Comparison of ENCODE assay signal across 9 cellular contexts in genomic region chr14:96796851-96797187, GRCh38. TPM values are rescaled to one million over a fixed set of nuclear protein-coding genes. Genes with fewer than 3 reads are reported as not detected.
DNase-seq lines count a peak whose midpoint lies in the region; ATAC-seq, FAIRE-seq and TF ChIP-seq lines count a peak whose summit lies in the region.
"Had no signal": no experiment of that assay in that cellular context is flagged by ENCODE, and none has a peak within 500 bp of the region (broad histone marks: within the 10 kb centered on the region; RNA-seq: fewer than 3 reads in every experiment).

No MANE protein-coding gene starts in this region.

- no peak for TF ChIP-seq CTCF in mucosa of descending colon (IDR thresholded peaks at IDR 0.05)
- no peak for TF ChIP-seq CTCF in D721Med (IDR thresholded peaks at IDR 0.05; ENCODE audit: insufficient read depth, missing control alignments)

- DNase-seq in CD4-positive, CD25-positive, alpha-beta regulatory T cell = no peak
- DNase-seq in activated CD4-positive, alpha-beta memory T cell treated with anti-CD3 and anti-CD28 coated beads, Interleukin-2, amount 10 ng/mL, durations not matched to agents 7 days and 5 days = no peak
- DNase-seq in mucosa of descending colon (no peak), NCI-H1417 (lab: John Stamatoyannopoulos, UW) (no peak), D721Med (ENCODE audit: insufficient read length, low spot score) (no peak)

- no peaks in the 10 kb centered on the region for H3K9me3 ChIP-seq in CD4-positive, CD25-positive, alpha-beta regulatory T cell (ENCODE audit: control insufficient read depth in 2 of 2, low read length in 2 of 2)
- no peaks in the 10 kb centered on the region for H3K9me3 ChIP-seq in mucosa of descending colon

- H3K27me3 ChIP-seq in CD4-positive, CD25-positive, alpha-beta regulatory T cell (ENCODE audit: control insufficient read depth, insufficient read depth, low read length) = no peaks in the 10 kb centered on the region

- FAIRE-seq in D721Med (lab: Jason Lieb, UNC) = no peak

- H3K36me3 Mint-ChIP-seq in CD4-positive, CD25-positive, alpha-beta regulatory T cell = no peaks in the 10 kb centered on the region
- H3K36me3 Mint-ChIP-seq in activated CD4-positive, alpha-beta memory T cell treated with anti-CD3 and anti-CD28 coated beads, Interleukin-2, amount 10 ng/mL, durations not matched to agents 7 days and 5 days (ENCODE audit: low read depth) = no peaks in the 10 kb centered on the region

- CTCF ChIA-PET in activated CD4-positive, alpha-beta memory T cell treated with anti-CD3 and anti-CD28 coated beads, Interleukin-2, amount 10 ng/mL, durations not matched to agents 7 days and 5 days (lab: Charles Lee) = interaction anchor here (1.4 to 3.2 kb wide), 2 partner anchors 10 to 56 kb away, joined by 5 to 9 read pairs; no protein-coding TSS in a partner anchor

- H3K27ac Mint-ChIP-seq in CD4-positive, CD25-positive, alpha-beta regulatory T cell = peak overlapping the region in 2 of 3 donors; percentile 15 to 26
- peak overlapping the region; percentile 70 for H3K27ac Mint-ChIP-seq in activated CD4-positive, alpha-beta memory T cell treated with anti-CD3 and anti-CD28 coated beads, Interleukin-2, amount 10 ng/mL, durations not matched to agents 7 days and 5 days

- no peaks in the 10 kb centered on the region for H3K36me3 ChIP-seq in CD4-positive, CD25-positive, alpha-beta regulatory T cell (ENCODE audit: control insufficient read depth, insufficient read depth, low read length)
- H3K36me3 ChIP-seq in mucosa of descending colon (ENCODE audit: low read depth) = no peaks in the 10 kb centered on the region

- H3K27me3 Mint-ChIP-seq in CD4-positive, CD25-positive, alpha-beta regulatory T cell = peaks cover 4% of the 10 kb centered on the region
- peaks cover 8% of the 10 kb centered on the region for H3K27me3 Mint-ChIP-seq in activated CD4-positive, alpha-beta memory T cell treated with anti-CD3 and anti-CD28 coated beads, Interleukin-2, amount 10 ng/mL, durations not matched to agents 7 days and 5 days

- intact Hi-C loops in mucosa of descending colon (cut with DNase I, micrococcal nuclease) = no loop called here

- no peaks in the 10 kb centered on the region for H3K9me3 Mint-ChIP-seq in CD4-positive, CD25-positive, alpha-beta regulatory T cell
- H3K9me3 Mint-ChIP-seq in activated CD4-positive, alpha-beta memory T cell treated with anti-CD3 and anti-CD28 coated beads, Interleukin-2, amount 10 ng/mL, durations not matched to agents 7 days and 5 days = no peaks in the 10 kb centered on the region
- H3K9me3 Mint-ChIP-seq: H9 had no signal

- peaks cover 15 to 29% (median 26%) of the 10 kb centered on the region in 4 donors for H3K4me1 Mint-ChIP-seq in CD4-positive, CD25-positive, alpha-beta regulatory T cell
- peaks cover 29% of the 10 kb centered on the region for H3K4me1 Mint-ChIP-seq in activated CD4-positive, alpha-beta memory T cell treated with anti-CD3 and anti-CD28 coated beads, Interleukin-2, amount 10 ng/mL, durations not matched to agents 7 days and 5 days

- H3K4me3 Mint-ChIP-seq in CD4-positive, CD25-positive, alpha-beta regulatory T cell = peak overlapping the region; percentile 82 to 92 (median 88)
- peak overlapping the region; percentile 75 for H3K4me3 Mint-ChIP-seq in activated CD4-positive, alpha-beta memory T cell treated with anti-CD3 and anti-CD28 coated beads, Interleukin-2, amount 10 ng/mL, durations not matched to agents 7 days and 5 days

- POLR2A ChIA-PET in activated CD4-positive, alpha-beta memory T cell treated with anti-CD3 and anti-CD28 coated beads, Interleukin-2, amount 10 ng/mL, durations not matched to agents 7 days and 5 days (lab: Charles Lee) = interaction anchor here (0.6 to 2.1 kb wide), 13 partner anchors 10 to 1178 kb away, joined by 3 to 24 read pairs (median 6); no protein-coding TSS in a partner anchor

- peak overlapping the region; percentile 67 for H3K4me3 ChIP-seq in CD4-positive, CD25-positive, alpha-beta regulatory T cell (ENCODE audit: low read depth, low read length)
- H3K4me3 ChIP-seq in mucosa of descending colon = peak overlapping the region; percentile 82

- peaks cover 15% of the 10 kb centered on the region for H3K4me1 ChIP-seq in CD4-positive, CD25-positive, alpha-beta regulatory T cell (ENCODE audit: control insufficient read depth, insufficient read depth, low read length, poor library complexity, severe bottlenecking)
- H3K4me1 ChIP-seq in mucosa of descending colon (ENCODE audit: low read depth) = peaks cover 4% of the 10 kb centered on the region

- no peak for ATAC-seq in CD4-positive, CD25-positive, alpha-beta regulatory T cell (ENCODE audit: low read depth in 2 of 2)
- ATAC-seq in GM21390 (IDR thresholded peaks at IDR 0.05; ENCODE audit: unreplicated experiment) (peak; percentile 39), mucosa of descending colon (no peak), GM18909 (IDR thresholded peaks at IDR 0.05; ENCODE audit: poor library complexity, unreplicated experiment) (no peak), GM21360 (IDR thresholded peaks at IDR 0.05; ENCODE audit: unreplicated experiment) (no peak)

- peak overlapping the region; percentile 77 for H3K27ac ChIP-seq in CD4-positive, CD25-positive, alpha-beta regulatory T cell (ENCODE audit: insufficient read depth, low read length, poor library complexity, severe bottlenecking)

RNA-seq across cellular contexts. Expression of gene VRK1, which starts 0.4 kb away (rescaled TPM):
- 30.1 TPM for total RNA-seq in CD4-positive, CD25-positive, alpha-beta regulatory T cell
- polyA plus RNA-seq in CD4-positive, CD25-positive, alpha-beta regulatory T cell = 10 to 100 TPM; 41.9 to 53.1 (median 46.7) TPM
- 10 to 100 TPM; 62.0 to 64.1 TPM for total RNA-seq in activated CD4-positive, alpha-beta memory T cell treated with anti-CD3 and anti-CD28 coated beads, Interleukin-2, amount 10 ng/mL, durations not matched to agents 7 days and 5 days
- total RNA-seq in mucosa of descending colon = 10 to 100 TPM; 15.3 to 19.8 (median 19.4) TPM
